ENCODE assay signal across 5 cellular contexts in the genomic region with DNA sequence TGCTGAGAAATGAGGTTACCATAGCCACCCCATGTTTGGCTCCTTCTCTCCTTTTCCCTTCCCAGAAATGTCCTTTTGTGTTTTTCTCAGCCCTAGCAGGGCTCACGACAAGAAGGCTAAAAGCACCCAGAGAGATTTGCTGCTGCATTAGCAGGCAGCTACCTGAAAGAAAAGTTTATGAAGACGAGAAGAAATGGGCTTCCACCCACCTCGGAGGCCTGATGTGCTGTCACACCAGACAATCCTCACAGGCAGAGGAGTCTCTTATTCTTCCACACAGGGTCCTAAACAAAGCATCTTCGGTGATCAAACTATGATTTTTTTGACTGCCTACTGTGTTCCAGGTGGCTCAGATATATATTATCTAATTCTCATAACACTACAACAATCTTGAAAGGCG.
"Had no signal": no experiment of that assay in that cellular context is flagged by ENCODE, and none has a peak within 500 bp of the region (broad histone marks: within the 10 kb centered on the region; RNA-seq: fewer than 3 reads in every experiment).

No MANE protein-coding gene starts in this region.

- H3K4me3 Mint-ChIP-seq: GM23338, H9 had no signal

- H3K36me3 Mint-ChIP-seq: IgD-negative memory B cell had no signal

- DNase-seq: H9, HCEC 1CT had no signal

- H3K27ac Mint-ChIP-seq: GM23338, IgD-negative memory B cell had no signal

- ATAC-seq: GM23338, HepG2 had no signal

- H3K9me3 Mint-ChIP-seq: GM23338, H9, IgD-negative memory B cell had no signal

- H3K4me1 Mint-ChIP-seq: IgD-negative memory B cell had no signal
